Comparison of ENCODE assay signal across 1 cellular context in genomic region chr6:159594750-159595117, GRCh38.
TF ChIP-seq lines count a peak whose summit lies in the region.

No MANE protein-coding gene starts in this region.

TF ChIP-seq in SK-N-SH, 30 proteins besides CTCF, POLR2A, EP300 and RAD21 (continued from another document):
- TF ChIP-seq ZBTB33 (IDR thresholded peaks at IDR 0.05; ENCODE audit: borderline replicate concordance, low read depth): no peak
- TF ChIP-seq YY1 (IDR thresholded peaks at IDR 0.05; ENCODE audit: low read depth): no peak
- TF ChIP-seq MXI1 (IDR thresholded peaks at IDR 0.05; ENCODE audit: low read depth, low read length): no peak
- TF ChIP-seq RCOR1 (IDR thresholded peaks at IDR 0.05; ENCODE audit: low read length): no peak
- TF ChIP-seq EZH2phosphoT487 (IDR thresholded peaks at IDR 0.05; ENCODE audit: borderline replicate concordance, low read depth): no peak
- peak; percentile 86 for TF ChIP-seq MEF2A (IDR thresholded peaks at IDR 0.05; ENCODE audit: borderline replicate concordance, low read depth)
- no peak for TF ChIP-seq IRF3 (IDR thresholded peaks at IDR 0.05; ENCODE audit: low read depth, low read length)
- TF ChIP-seq TAF1 (IDR thresholded peaks at IDR 0.05; ENCODE audit: borderline replicate concordance, low read depth, low read length): no peak
- TF ChIP-seq CHD2 (IDR thresholded peaks at IDR 0.05; ENCODE audit: low read length, partially characterized antibody): no peak
- no peak for TF ChIP-seq NRF1 (IDR thresholded peaks at IDR 0.05; ENCODE audit: low read depth, low read length)
- TF ChIP-seq TEAD4 (IDR thresholded peaks at IDR 0.05; ENCODE audit: borderline replicate concordance, insufficient read depth): no peak
- TF ChIP-seq POLR2AphosphoS5 (IDR thresholded peaks at IDR 0.05; ENCODE audit: low read depth, low read length): no peak
- peak; percentile 77 for TF ChIP-seq JUND (IDR thresholded peaks at IDR 0.05)
- no peak for TF ChIP-seq MAX (IDR thresholded peaks at IDR 0.05; ENCODE audit: low read depth)
- no peak for TF ChIP-seq ELF1 (IDR thresholded peaks at IDR 0.05)
- TF ChIP-seq NFIC (IDR thresholded peaks at IDR 0.05; ENCODE audit: borderline replicate concordance): 0 out of 2 replicates have a peak, but pooled peaks have one; percentile 33
- no peak for TF ChIP-seq SIN3A (IDR thresholded peaks at IDR 0.05; ENCODE audit: borderline replicate concordance, low read depth, low read length)
- peak; percentile 88 for TF ChIP-seq RXRA (IDR thresholded peaks at IDR 0.05; ENCODE audit: borderline replicate concordance, low read depth)
- peak; percentile 55 for TF ChIP-seq TCF12 (IDR thresholded peaks at IDR 0.05)
- TF ChIP-seq REST (IDR thresholded peaks at IDR 0.05; ENCODE audit: low read depth, low read length): no peak
- no peak; the same call in 1 of the 2 replicates for TF ChIP-seq GABPA (IDR thresholded peaks at IDR 0.05; ENCODE audit: low read depth)
- TF ChIP-seq FOXJ3 (CRISPR knock-in tag; IDR thresholded peaks at IDR 0.05): no peak
- TF ChIP-seq USF1 (IDR thresholded peaks at IDR 0.05; ENCODE audit: borderline replicate concordance, low read depth): no peak
